In the genomic region with DNA sequence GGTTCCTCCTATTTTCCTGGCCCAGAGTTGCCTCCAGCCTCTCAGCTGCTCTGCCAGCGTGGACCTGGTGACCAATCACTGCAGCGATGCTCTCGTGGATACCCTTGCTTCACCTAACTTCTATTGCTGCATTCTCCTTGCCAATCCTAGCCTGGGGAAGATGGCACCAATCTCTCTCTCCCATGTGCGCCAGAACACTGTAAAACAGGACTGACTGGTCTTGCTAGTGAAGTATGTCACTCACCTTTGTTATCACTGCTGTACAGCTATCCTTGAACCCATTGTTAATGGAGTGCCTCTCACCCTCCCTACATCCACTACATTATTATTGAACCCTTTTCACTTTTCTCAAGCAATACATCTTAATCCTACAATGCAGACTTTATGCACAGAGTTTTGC, we compare ENCODE assay signal across 28 cellular contexts.
"Had no signal": no experiment of that assay in that cellular context is flagged by ENCODE, and none has a peak within 500 bp of the region (broad histone marks: within the 10 kb centered on the region; RNA-seq: fewer than 3 reads in every experiment).

No MANE protein-coding gene starts in this region.

- H3K27ac Mint-ChIP-seq: activated CD4-positive, alpha-beta T cell treated with anti-CD3 and anti-CD28 coated beads, Interleukin-2, amount 10 ng/mL, durations not matched to agents 7 days and 5 days; activated CD8-positive, alpha-beta memory T cell treated with anti-CD3 and anti-CD28 coated beads, Interleukin-2, amount 10 ng/mL, durations not matched to agents 7 days and 5 days; activated CD8-positive, alpha-beta T cell treated with anti-CD3 and anti-CD28 coated beads for 36 hours; activated naive CD4-positive, alpha-beta T cell treated with anti-CD3 and anti-CD28 coated beads, Interleukin-2, amount 50 U/mL, for 24 hours; mesothelial cell of epicardium; nephron; stimulated activated naive CD8-positive, alpha-beta T cell treated with anti-CD3 and anti-CD28 coated beads, Interleukin-15, amount 100 ng/mL, for 72 hours had no signal

- H3K4me1 ChIP-seq: left ventricle myocardium inferior, parathyroid adenoma, uterus had no signal

- ATAC-seq: activated CD8-positive, alpha-beta memory T cell treated with anti-CD3 and anti-CD28 coated beads, Interleukin-2, amount 10 ng/mL, durations not matched to agents 7 days and 5 days; activated CD8-positive, alpha-beta T cell treated with anti-CD3 and anti-CD28 coated beads for 36 hours; right cardiac atrium; stimulated activated naive CD8-positive, alpha-beta T cell treated with anti-CD3 and anti-CD28 coated beads, Interleukin-15, amount 100 ng/mL, for 72 hours had no signal

- H3K36me3 ChIP-seq: left ventricle myocardium inferior, neutrophil, suprapubic skin, tibial nerve, uterus, WERI-Rb-1 had no signal

- H3K36me3 Mint-ChIP-seq: brain, mesothelial cell of epicardium had no signal

- H3K9me3 Mint-ChIP-seq: activated CD4-positive, alpha-beta T cell treated with anti-CD3 and anti-CD28 coated beads, Interleukin-2, amount 10 ng/mL, durations not matched to agents 7 days and 5 days; activated CD8-positive, alpha-beta T cell treated with anti-CD3 and anti-CD28 coated beads for 36 hours; activated naive CD4-positive, alpha-beta T cell treated with anti-CD3 and anti-CD28 coated beads, Interleukin-2, amount 50 U/mL, for 24 hours; brain; immature natural killer cell; mesothelial cell of epicardium; nephron; stimulated activated naive CD8-positive, alpha-beta T cell treated with anti-CD3 and anti-CD28 coated beads, Interleukin-15, amount 100 ng/mL, for 72 hours had no signal

- H3K4me3 Mint-ChIP-seq: activated CD4-positive, alpha-beta T cell treated with anti-CD3 and anti-CD28 coated beads, Interleukin-2, amount 10 ng/mL, durations not matched to agents 7 days and 5 days; activated CD8-positive, alpha-beta memory T cell treated with anti-CD3 and anti-CD28 coated beads, Interleukin-2, amount 10 ng/mL, durations not matched to agents 7 days and 5 days; activated CD8-positive, alpha-beta T cell treated with anti-CD3 and anti-CD28 coated beads for 36 hours; activated naive CD4-positive, alpha-beta T cell treated with anti-CD3 and anti-CD28 coated beads, Interleukin-2, amount 50 U/mL, for 24 hours; brain; immature natural killer cell; mesothelial cell of epicardium; nephron; stimulated activated naive CD8-positive, alpha-beta T cell treated with anti-CD3 and anti-CD28 coated beads, Interleukin-15, amount 100 ng/mL, for 72 hours had no signal

- H3K27me3 ChIP-seq: hepatocyte, neutrophil, suprapubic skin, tibial nerve, uterus had no signal

- H3K9me3 ChIP-seq: left ventricle myocardium inferior, neutrophil, suprapubic skin, tibial nerve, uterus had no signal

- DNase-seq: activated CD4-positive, alpha-beta T cell treated with anti-CD3 and anti-CD28 coated beads, Interleukin-2, amount 10 ng/mL, durations not matched to agents 7 days and 5 days; activated CD4-positive, CD25-positive, alpha-beta regulatory T cell treated with anti-CD3 and anti-CD28 coated beads, Interleukin-2, amount 50 U/mL, for 72 hours; activated CD8-positive, alpha-beta memory T cell treated with anti-CD3 and anti-CD28 coated beads, Interleukin-2, amount 10 ng/mL, durations not matched to agents 7 days and 5 days; activated CD8-positive, alpha-beta T cell treated with anti-CD3 and anti-CD28 coated beads for 36 hours; activated gamma-delta T cell; activated T-cell treated with anti-CD3 and anti-CD28 coated beads for 4 hours; aorta; central memory CD4-positive, alpha-beta T cell; dermis blood vessel endothelial cell; effector CD8-positive, alpha-beta T cell; foreskin melanocyte; glutamatergic neuron; immature natural killer cell; left ventricle myocardium inferior; right cardiac atrium; stimulated activated CD4-positive, alpha-beta T cell treated with anti-CD3 and anti-CD28 coated beads, Interleukin-12 subunit alpha, Interleukin-12 subunit beta, amount 100 ng/mL, for 4 hours; stimulated activated naive CD8-positive, alpha-beta T cell treated with anti-CD3 and anti-CD28 coated beads, Interleukin-15, amount 100 ng/mL, for 72 hours; uterus had no signal

- H3K27me3 Mint-ChIP-seq: activated CD4-positive, alpha-beta T cell treated with anti-CD3 and anti-CD28 coated beads, Interleukin-2, amount 10 ng/mL, durations not matched to agents 7 days and 5 days; activated CD8-positive, alpha-beta memory T cell treated with anti-CD3 and anti-CD28 coated beads, Interleukin-2, amount 10 ng/mL, durations not matched to agents 7 days and 5 days; activated CD8-positive, alpha-beta T cell treated with anti-CD3 and anti-CD28 coated beads for 36 hours; activated naive CD4-positive, alpha-beta T cell treated with anti-CD3 and anti-CD28 coated beads, Interleukin-2, amount 50 U/mL, for 24 hours; brain; stimulated activated naive CD8-positive, alpha-beta T cell treated with anti-CD3 and anti-CD28 coated beads, Interleukin-15, amount 100 ng/mL, for 72 hours had no signal

- H3K4me3 ChIP-seq: hepatocyte, left ventricle myocardium inferior, suprapubic skin, tibial nerve, uterus had no signal

- H3K27ac ChIP-seq: left ventricle myocardium inferior, neutrophil, parathyroid adenoma, suprapubic skin, tibial nerve, uterus, WERI-Rb-1 had no signal
